In genomic region chr2:121862286-121862685, GRCh38 we compare ENCODE assay signal across 34 cellular contexts.
"Had no signal": no experiment of that assay in that cellular context is flagged by ENCODE, and none has a peak within 500 bp of the region (broad histone marks: within the 10 kb centered on the region; RNA-seq: fewer than 3 reads in every experiment).

No MANE protein-coding gene starts in this region.

- DNase-seq: Karpas-422, Kasumi-1, MG63, MM.1S, MV-4-11, NCI-H1048, NCI-H1092, NCI-H1092 treated with DMSO at 0.1 percent for 48 hours, NCI-H1105, NCI-H1105 treated with DMSO at 0.1 percent for 48 hours, NCI-H1417, NCI-H1417 treated with DMSO at 0.1 percent for 48 hours, NCI-H1436, NCI-H1436 treated with DMSO at 0.1 percent for 48 hours, NCI-H146, NCI-H1694, NCI-H1694 treated with DMSO at 0.1 percent for 48 hours, NCI-H187, NCI-H187 treated with DMSO at 0.1 percent for 48 hours, NCI-H1930, NCI-H2029, NCI-H2029 treated with DMSO at 0.1 percent for 48 hours, NCI-H2081, NCI-H2081 treated with DMSO at 0.1 percent for 48 hours, NCI-H2107, NCI-H2171, NCI-H2227 treated with DMSO at 0.1 percent for 48 hours, NCI-H226, NCI-H345, NCI-H446, NCI-H446 treated with DMSO at 0.1 percent for 48 hours, NCI-H510A, NCI-H510A treated with DMSO at 0.1 percent for 48 hours, NCI-H524 had no signal
